Comparison of ENCODE assay signal across 10 cellular contexts in the genomic region with DNA sequence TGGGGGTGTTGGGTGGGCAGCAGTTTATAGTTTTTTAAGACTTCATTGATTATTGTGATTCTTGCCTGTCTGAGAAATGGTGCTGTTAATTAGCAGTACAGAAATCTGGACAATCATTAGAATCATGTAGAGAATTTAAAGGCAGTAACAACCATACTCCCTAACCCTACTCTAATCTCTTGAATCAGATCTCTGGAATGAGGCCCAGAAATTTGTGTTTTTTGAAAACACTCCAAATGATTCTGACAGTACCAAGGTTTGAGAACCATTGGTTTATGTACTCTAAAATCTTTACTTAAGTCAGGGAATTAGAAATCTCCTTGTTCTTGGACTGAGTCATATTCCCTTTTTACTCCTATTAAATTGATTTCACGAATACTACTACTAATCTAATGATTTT. TPM values are rescaled to one million over a fixed set of nuclear protein-coding genes. Genes with fewer than 3 reads are reported as not detected.
DNase-seq lines count a peak whose midpoint lies in the region; ATAC-seq and TF ChIP-seq lines count a peak whose summit lies in the region.
"Had no signal": no experiment of that assay in that cellular context is flagged by ENCODE, and none has a peak within 500 bp of the region (broad histone marks: within the 10 kb centered on the region; RNA-seq: fewer than 3 reads in every experiment).

No MANE protein-coding gene starts in this region.

- DNase-seq in AG10803 (ENCODE audit: low read depth) (peak; percentile 57), LHCN-M2 (ENCODE audit: low read depth) (peak; percentile 76), dedifferentiated amniotic fluid mesenchymal stem cell (ENCODE audit: extremely low spot score) (peak; percentile 68), mesothelial cell of epicardium (ENCODE audit: low spot score in 2 of 2, unreplicated experiment in 2 of 2) (no peak), GM13976 (ENCODE audit: low spot score) (no peak), NCI-H82 (lab: John Stamatoyannopoulos, UW) (no peak)
- no peak for DNase-seq in activated T-helper 1 cell treated with anti-CD3 and anti-CD28 coated beads, Interleukin-12 subunit alpha, Interleukin-12 subunit beta, Interleukin-2, Interleukin-4 antibody, amounts not matched to agents 30 ng/mL and 10 ng/mL and 1 ng/mL, durations not matched to agents 14 hours and 24 hours and 36 hours (ENCODE audit: low spot score)
- DNase-seq: activated naive CD8-positive, alpha-beta T cell treated with anti-CD3 and anti-CD28 coated beads, Interleukin-2, amount 10 ng/mL, durations not matched to agents 7 days and 5 days; COR-L47 had no signal

- TF ChIP-seq CTCF in AG10803 (conservative IDR thresholded peaks at IDR 0.05; ENCODE audit: low read length) (no peak), mesothelial cell of epicardium (IDR thresholded peaks at IDR 0.05; ENCODE audit: unreplicated experiment) (no peak), GM13976 (IDR thresholded peaks at IDR 0.05; ENCODE audit: borderline replicate concordance, control extremely low read depth, extremely low read depth, insufficient read depth, missing control alignments) (no peak)

- intact Hi-C loops in activated T-helper 1 cell treated with anti-CD3 and anti-CD28 coated beads, Interleukin-12 subunit alpha, Interleukin-12 subunit beta, Interleukin-2, Interleukin-4 antibody, amounts not matched to agents 30 ng/mL and 10 ng/mL and 1 ng/mL, durations not matched to agents 14 hours and 24 hours and 36 hours (cut with micrococcal nuclease), result no loop called here

- H3K4me3 ChIP-seq in AG10803 (ENCODE audit: low read length), result no peak overlapping the region

- H3K36me3 Mint-ChIP-seq in mesothelial cell of epicardium, result peaks cover 16% of the 10 kb centered on the region
- no peaks in the 10 kb centered on the region for H3K36me3 Mint-ChIP-seq in activated T-helper 1 cell treated with anti-CD3 and anti-CD28 coated beads, Interleukin-12 subunit alpha, Interleukin-12 subunit beta, Interleukin-2, Interleukin-4 antibody, amounts not matched to agents 30 ng/mL and 10 ng/mL and 1 ng/mL, durations not matched to agents 14 hours and 24 hours and 36 hours (ENCODE audit: low read depth)
- H3K36me3 Mint-ChIP-seq: activated naive CD8-positive, alpha-beta T cell treated with anti-CD3 and anti-CD28 coated beads, Interleukin-2, amount 10 ng/mL, durations not matched to agents 7 days and 5 days had no signal

- peaks cover 34% of the 10 kb centered on the region for H3K4me1 Mint-ChIP-seq in mesothelial cell of epicardium
- no peaks in the 10 kb centered on the region for H3K4me1 Mint-ChIP-seq in activated T-helper 1 cell treated with anti-CD3 and anti-CD28 coated beads, Interleukin-12 subunit alpha, Interleukin-12 subunit beta, Interleukin-2, Interleukin-4 antibody, amounts not matched to agents 30 ng/mL and 10 ng/mL and 1 ng/mL, durations not matched to agents 14 hours and 24 hours and 36 hours (ENCODE audit: low read depth)
- H3K4me1 Mint-ChIP-seq: activated naive CD8-positive, alpha-beta T cell treated with anti-CD3 and anti-CD28 coated beads, Interleukin-2, amount 10 ng/mL, durations not matched to agents 7 days and 5 days had no signal

- no peak overlapping the region for H3K4me3 Mint-ChIP-seq in mesothelial cell of epicardium
- H3K4me3 Mint-ChIP-seq in activated T-helper 1 cell treated with anti-CD3 and anti-CD28 coated beads, Interleukin-12 subunit alpha, Interleukin-12 subunit beta, Interleukin-2, Interleukin-4 antibody, amounts not matched to agents 30 ng/mL and 10 ng/mL and 1 ng/mL, durations not matched to agents 14 hours and 24 hours and 36 hours, result no peak overlapping the region
- H3K4me3 Mint-ChIP-seq: activated naive CD8-positive, alpha-beta T cell treated with anti-CD3 and anti-CD28 coated beads, Interleukin-2, amount 10 ng/mL, durations not matched to agents 7 days and 5 days had no signal

- peaks cover 10% of the 10 kb centered on the region for H3K9me3 Mint-ChIP-seq in mesothelial cell of epicardium
- H3K9me3 Mint-ChIP-seq in activated T-helper 1 cell treated with anti-CD3 and anti-CD28 coated beads, Interleukin-12 subunit alpha, Interleukin-12 subunit beta, Interleukin-2, Interleukin-4 antibody, amounts not matched to agents 30 ng/mL and 10 ng/mL and 1 ng/mL, durations not matched to agents 14 hours and 24 hours and 36 hours, result no peaks in the 10 kb centered on the region

- H3K27me3 Mint-ChIP-seq in mesothelial cell of epicardium (ENCODE audit: low read depth), result no peaks in the 10 kb centered on the region
- no peaks in the 10 kb centered on the region for H3K27me3 Mint-ChIP-seq in activated T-helper 1 cell treated with anti-CD3 and anti-CD28 coated beads, Interleukin-12 subunit alpha, Interleukin-12 subunit beta, Interleukin-2, Interleukin-4 antibody, amounts not matched to agents 30 ng/mL and 10 ng/mL and 1 ng/mL, durations not matched to agents 14 hours and 24 hours and 36 hours (ENCODE audit: insufficient read depth)

- in situ Hi-C loops in GM13976 (cut with MboI; ENCODE audit: low sequenced_read_pairs, unreplicated experiment), result no loop called here

- H3K27ac Mint-ChIP-seq in mesothelial cell of epicardium, result peak overlapping the region; percentile 71
- H3K27ac Mint-ChIP-seq in activated T-helper 1 cell treated with anti-CD3 and anti-CD28 coated beads, Interleukin-12 subunit alpha, Interleukin-12 subunit beta, Interleukin-2, Interleukin-4 antibody, amounts not matched to agents 30 ng/mL and 10 ng/mL and 1 ng/mL, durations not matched to agents 14 hours and 24 hours and 36 hours, result no peak overlapping the region
- H3K27ac Mint-ChIP-seq: activated naive CD8-positive, alpha-beta T cell treated with anti-CD3 and anti-CD28 coated beads, Interleukin-2, amount 10 ng/mL, durations not matched to agents 7 days and 5 days had no signal

- no peak for ATAC-seq in GM18907 (IDR thresholded peaks at IDR 0.05; ENCODE audit: unreplicated experiment)

RNA-seq across cellular contexts. Expression of a gene that starts 24.0 kb away (rescaled TPM):
- total RNA-seq in LHCN-M2 (2014; rRNA removed), result 18.0 and 23.0 TPM in 2 replicates
- 9.2 TPM for polyA plus RNA-seq in LHCN-M2 (2012)
- total RNA-seq in mesothelial cell of epicardium, result 71.5 to 74.5 TPM (median 73.7 TPM) in 3 replicates
- total RNA-seq in activated T-helper 1 cell treated with anti-CD3 and anti-CD28 coated beads, Interleukin-12 subunit alpha, Interleukin-12 subunit beta, Interleukin-2, Interleukin-4 antibody, amounts not matched to agents 30 ng/mL and 10 ng/mL and 1 ng/mL, durations not matched to agents 14 hours and 24 hours and 36 hours, result 0.16 and 0.29 TPM in 2 replicates

Comparison
In these comparisons a context has a peak if more than half of its experiments do, and no peak if none do; other contexts are left out.
1. DNase-seq: peak in AG10803 (single experiment), LHCN-M2 (single experiment) and dedifferentiated amniotic fluid mesenchymal stem cell (single experiment); none in mesothelial cell of epicardium (0 of 2), GM13976 (single experiment), activated T-helper 1 cell treated with anti-CD3 and anti-CD28 coated beads, Interleukin-12 subunit alpha, Interleukin-12 subunit beta, Interleukin-2, Interleukin-4 antibody, amounts not matched to agents 30 ng/mL and 10 ng/mL and 1 ng/mL, durations not matched to agents 14 hours and 24 hours and 36 hours (single experiment) and NCI-H82 (single experiment).
2. RNA of a gene that starts 24.0 kb away (total RNA-seq): 71.5 to 74.5 TPM in mesothelial cell of epicardium and 18.0 to 23.0 TPM in LHCN-M2; 0.16 to 0.29 TPM in activated T-helper 1 cell treated with anti-CD3 and anti-CD28 coated beads, Interleukin-12 subunit alpha, Interleukin-12 subunit beta, Interleukin-2, Interleukin-4 antibody, amounts not matched to agents 30 ng/mL and 10 ng/mL and 1 ng/mL, durations not matched to agents 14 hours and 24 hours and 36 hours; every median in the first group is over 10 times any median in the second.